Comparison of ENCODE assay signal across 24 cellular contexts in genomic region chr9:93397664-93398381, GRCh38. TPM values are rescaled to one million over a fixed set of nuclear protein-coding genes. Genes with fewer than 3 reads are reported as not detected.
A peak's percentile ranks its signal among the peaks of the same experiment; 100 is the strongest.
DNase-seq lines count a peak whose midpoint lies in the region; ATAC-seq, FAIRE-seq and TF ChIP-seq lines count a peak whose summit lies in the region.
"Had no signal": no experiment of that assay in that cellular context is flagged by ENCODE, and none has a peak within 500 bp of the region (broad histone marks: within the 10 kb centered on the region; RNA-seq: fewer than 3 reads in every experiment).

No MANE protein-coding gene starts in this region.

- intact Hi-C loops in left ventricle myocardium superior (cut with micrococcal nuclease): no loop called here
- intact Hi-C loops in Right ventricle myocardium superior (cut with DNase I): no loop called here

- H3K27me3 ChIP-seq in osteoblast (ENCODE audit: insufficient read depth, low read length): no peaks in the 10 kb centered on the region

- no peaks in the 10 kb centered on the region for H3K79me2 ChIP-seq in osteoblast (ENCODE audit: insufficient read depth, low read length)

- no peak overlapping the region for H2AFZ ChIP-seq in osteoblast (ENCODE audit: low read length)

- H3K4me2 ChIP-seq in osteoblast (ENCODE audit: insufficient read depth, low read length): no peak overlapping the region

- no peaks in the 10 kb centered on the region for H4K20me1 ChIP-seq in osteoblast (ENCODE audit: insufficient read depth, low read length)

- POLR2A ChIA-PET in RWPE1 (lab: Yijun Ruan, JAX; ENCODE audit: low non-redundant PET): no interaction called here

- H3K9me3 ChIP-seq in osteoblast (ENCODE audit: low read depth, low read length): no peaks in the 10 kb centered on the region

- TF ChIP-seq POLR2A in GM12891 (IDR thresholded peaks at IDR 0.05; ENCODE audit: low read depth, low read length): no peak

- DNase-seq in left ventricle myocardium superior (no peak), Right ventricle myocardium superior (no peak), RWPE1 (ENCODE audit: low spot score) (peak; percentile 38), fibroblast of the aortic adventitia (ENCODE audit: low read depth) (peak; percentile 47), frontal cortex (ENCODE audit: low spot score in 2 of 2) (no peak), GM12891 (ENCODE audit: insufficient read length, low spot score) (no peak), osteoblast (ENCODE audit: insufficient read length, low spot score, missing footprints) (no peak)
- DNase-seq: ACHN; activated CD4-positive, alpha-beta T cell treated with anti-CD3 and anti-CD28 coated beads for 1 hour; activated CD8-positive, alpha-beta memory T cell treated with anti-CD3 and anti-CD28 coated beads for 24 hours; activated naive CD4-positive, alpha-beta T cell treated with anti-CD3 and anti-CD28 coated beads, Interleukin-2, amount 50 U/mL, for 16 hours; activated T-cell treated with anti-CD3 and anti-CD28 coated beads, Interleukin-2, amount 50 U/mL, for 48 hours; CD4-positive, CD25-positive, alpha-beta regulatory T cell; endodermal cell; foreskin melanocyte; kidney; naive thymus-derived CD8-positive, alpha-beta T cell; NCI-H1417; NCI-H82; posterior cingulate gyrus had no signal

- ATAC-seq in left ventricle myocardium superior: peak; percentile 51
- ATAC-seq in Right ventricle myocardium superior (ENCODE audit: poor library complexity): no peak
- no peak for ATAC-seq in GM18498 (IDR thresholded peaks at IDR 0.05; ENCODE audit: unreplicated experiment)
- ATAC-seq: naive thymus-derived CD8-positive, alpha-beta T cell had no signal

- H3K36me3 ChIP-seq in osteoblast (ENCODE audit: insufficient read depth, low read length): no peaks in the 10 kb centered on the region

- CTCF ChIA-PET in RWPE1 (lab: Yijun Ruan, JAX): interaction anchor here (1.0 kb wide), 1 partner anchor 26 kb away, joined by 3 read pairs; no protein-coding TSS in a partner anchor

- TF ChIP-seq CTCF in RWPE1 (conservative IDR thresholded peaks at IDR 0.05; ENCODE audit: low read depth) (no peak), fibroblast of the aortic adventitia (IDR thresholded peaks at IDR 0.05; ENCODE audit: insufficient read depth, low read length) (no peak), osteoblast (IDR thresholded peaks at IDR 0.05; ENCODE audit: extremely low read depth, low read depth, low read length) (no peak)

- H3K27ac ChIP-seq in RWPE1: no peak overlapping the region
- no peak overlapping the region for H3K27ac ChIP-seq in osteoblast (ENCODE audit: low read depth, low read length)
- H3K27ac ChIP-seq: skin epidermis had no signal

- H3K4me3 ChIP-seq in fibroblast of the aortic adventitia (ENCODE audit: low read depth, low read length): no peak overlapping the region
- H3K4me3 ChIP-seq in osteoblast (ENCODE audit: insufficient read depth, low read length): no peak overlapping the region
- H3K4me3 ChIP-seq: skin epidermis had no signal

- no peaks in the 10 kb centered on the region for H3K4me1 ChIP-seq in osteoblast (ENCODE audit: insufficient read depth, low read length)

- FAIRE-seq in frontal cortex (lab: Jason Lieb, UNC) (no peak), GM12891 (lab: Jason Lieb, UNC) (no peak)
- FAIRE-seq: colon, kidney, RCC 7860 had no signal

TF ChIP-seq in GM12891, 5 proteins besides CTCF, POLR2A, EP300 and RAD21:
- no peak for TF ChIP-seq TAF1 (IDR thresholded peaks at IDR 0.05; ENCODE audit: low read depth, low read length)
- TF ChIP-seq POU2F2 (IDR thresholded peaks at IDR 0.05; ENCODE audit: low read depth, low read length): no peak

RNA-seq across cellular contexts. Expression of gene FAM120A, which starts 53.7 kb away (rescaled TPM):
- total RNA-seq in left ventricle myocardium superior (112 TPM), Right ventricle myocardium superior (83.4 TPM), fibroblast of the aortic adventitia (ENCODE audit: low replicate concordance) (55.7 and 116 TPM in 2 replicates), frontal cortex (67.7 TPM), osteoblast (129 and 136 TPM in 2 replicates)
- 38.0 TPM for polyA plus RNA-seq in GM12891 (2012; ENCODE audit: low read depth, missing spikeins)

RNA-seq across cellular contexts. Expression of gene FAM120AOS, which starts 55.6 kb away (rescaled TPM):
- total RNA-seq in left ventricle myocardium superior (27.3 TPM), Right ventricle myocardium superior (28.8 TPM), fibroblast of the aortic adventitia (ENCODE audit: low replicate concordance) (44.6 and 60.5 TPM in 2 replicates), frontal cortex (24.1 TPM), osteoblast (43.4 and 48.0 TPM in 2 replicates)
- polyA plus RNA-seq in GM12891 (2012; ENCODE audit: low read depth, missing spikeins): 27.7 TPM

Comparison
In these comparisons a context has a peak if more than half of its experiments do, and no peak if none do; other contexts are left out.
1. DNase-seq: peak in RWPE1 (single experiment) and fibroblast of the aortic adventitia (single experiment); none in left ventricle myocardium superior (single experiment), Right ventricle myocardium superior (single experiment), frontal cortex (0 of 2), GM12891 (single experiment) and osteoblast (single experiment).